In genomic region chr7:102874166-102874829, GRCh38 we compare ENCODE assay signal across 9 cellular contexts. TPM values are rescaled to one million over a fixed set of nuclear protein-coding genes. Genes with fewer than 3 reads are reported as not detected.
A peak's percentile ranks its signal among the peaks of the same experiment; 100 is the strongest.
DNase-seq lines count a peak whose midpoint lies in the region; ATAC-seq and TF ChIP-seq lines count a peak whose summit lies in the region.
"Had no signal": no experiment of that assay in that cellular context is flagged by ENCODE, and none has a peak within 500 bp of the region (broad histone marks: within the 10 kb centered on the region; RNA-seq: fewer than 3 reads in every experiment).

No MANE protein-coding gene starts in this region.

- TF ChIP-seq CTCF in OCI-LY3 (IDR thresholded peaks at IDR 0.05; ENCODE audit: low read depth, low read length) (no peak), fibroblast of the aortic adventitia (IDR thresholded peaks at IDR 0.05; ENCODE audit: insufficient read depth, low read length) (no peak), spleen (IDR thresholded peaks at IDR 0.05 in 8 of 11, conservative IDR thresholded peaks at IDR 0.05 in 3 of 11) (no peak)

- no peak for DNase-seq in activated T-cell treated with anti-CD3 and anti-CD28 coated beads, Interleukin-2, amount 50 U/mL, for 4 hours
- DNase-seq in activated T-cell treated with anti-CD3 and anti-CD28 coated beads for 4 hours (no peak), fibroblast of the aortic adventitia (ENCODE audit: low read depth) (peak; percentile 84), DMS153 treated with DMSO at 0.1 percent for 48 hours (lab: John Stamatoyannopoulos, UW; ENCODE audit: unreplicated experiment) (no peak), HUDEP-2 (lab: John Stamatoyannopoulos, UW; ENCODE audit: unreplicated experiment in 76 of 76) (no peak), spleen (no peak)

- H3K4me2 ChIP-seq in OCI-LY3 (ENCODE audit: low read length): peak overlapping the region; percentile 30

- H3K4me1 ChIP-seq in OCI-LY3 (ENCODE audit: low read length): peaks cover 12% of the 10 kb centered on the region
- no peaks in the 10 kb centered on the region for H3K4me1 ChIP-seq in spleen

- no peaks in the 10 kb centered on the region for H3K9me3 Mint-ChIP-seq in activated T-cell treated with anti-CD3 and anti-CD28 coated beads, Interleukin-2, amount 50 U/mL, for 4 hours

- H3K4me3 ChIP-seq in OCI-LY3 (ENCODE audit: low read length): no peak overlapping the region
- no peak overlapping the region for H3K4me3 ChIP-seq in fibroblast of the aortic adventitia (ENCODE audit: low read depth, low read length)
- no peak overlapping the region for H3K4me3 ChIP-seq in spleen

- H3K4me3 Mint-ChIP-seq in activated T-cell treated with anti-CD3 and anti-CD28 coated beads, Interleukin-2, amount 50 U/mL, for 4 hours: no peak overlapping the region
- H3K4me3 Mint-ChIP-seq: activated naive CD8-positive, alpha-beta T cell had no signal

- no peak overlapping the region for H2AFZ ChIP-seq in OCI-LY3 (ENCODE audit: low read depth, low read length)

- no peaks in the 10 kb centered on the region for H3K36me3 ChIP-seq in OCI-LY3 (replicated peaks; ENCODE audit: low read depth, low read length)
- H3K36me3 ChIP-seq in spleen: no peaks in the 10 kb centered on the region

- no peak overlapping the region for H3K9ac ChIP-seq in OCI-LY3 (ENCODE audit: low read length)

- 53 to 62% (median 59%) methylated on average over 5 of the region's 5 CpGs for WGBS in spleen, 5 donors

- H3K27me3 Mint-ChIP-seq in activated T-cell treated with anti-CD3 and anti-CD28 coated beads, Interleukin-2, amount 50 U/mL, for 4 hours (ENCODE audit: low read depth): no peaks in the 10 kb centered on the region
- H3K27me3 Mint-ChIP-seq: activated naive CD8-positive, alpha-beta T cell had no signal

- no peaks in the 10 kb centered on the region for H3K79me2 ChIP-seq in OCI-LY3 (ENCODE audit: low read length)

- TF ChIP-seq POLR2A in spleen (IDR thresholded peaks at IDR 0.05): no peak

- ATAC-seq in activated T-cell treated with anti-CD3 and anti-CD28 coated beads, Interleukin-2, amount 50 U/mL, for 4 hours: peak; percentile 72 to 74
- ATAC-seq in HG02642 (IDR thresholded peaks at IDR 0.05; ENCODE audit: poor library complexity, unreplicated experiment): peak; percentile 97

- H3K27ac ChIP-seq in OCI-LY3 (ENCODE audit: low read length) (no peak overlapping the region), spleen (peak overlapping the region in 1 of 8 donors; percentile 17)

- H3K9me3 ChIP-seq in OCI-LY3 (ENCODE audit: insufficient read depth, low read length) (no peaks in the 10 kb centered on the region), spleen (no peaks in the 10 kb centered on the region)

- no peaks in the 10 kb centered on the region for H4K20me1 ChIP-seq in OCI-LY3 (ENCODE audit: insufficient read depth, low read length)

- peaks cover 12% of the 10 kb centered on the region for H3K4me1 Mint-ChIP-seq in activated T-cell treated with anti-CD3 and anti-CD28 coated beads, Interleukin-2, amount 50 U/mL, for 4 hours (ENCODE audit: low read depth)

- H3K27me3 ChIP-seq in OCI-LY3 (ENCODE audit: low read depth, low read length) (0 out of 2 replicates have a peak, but pooled peaks cover 3% of the 10 kb centered on the region), spleen (replicated peaks in 1 of 7) (no peaks in the 10 kb centered on the region)

- peaks cover 8% of the 10 kb centered on the region for H3K36me3 Mint-ChIP-seq in activated T-cell treated with anti-CD3 and anti-CD28 coated beads, Interleukin-2, amount 50 U/mL, for 4 hours (ENCODE audit: insufficient read depth)

- intact Hi-C loops in spleen (cut with DNase I; ENCODE audit: low total_unique reads): no loop called here

RNA-seq across cellular contexts. Expression of gene LRRC17, which starts 38.5 kb away (rescaled TPM):
- total RNA-seq in activated T-cell treated with anti-CD3 and anti-CD28 coated beads, Interleukin-2, amount 50 U/mL, for 4 hours: under 1 TPM in 1 of 3 donors, not detected in 2; 0.14 TPM
- total RNA-seq in fibroblast of the aortic adventitia (ENCODE audit: low replicate concordance) (95.6 and 131 TPM in 2 replicates), spleen (1 to 10 TPM in 5 of 7 donors, under 1 TPM in 2; 0.54 to 3.1 (median 2.2) TPM)
- polyA plus RNA-seq in spleen: under 1 TPM; 0.70 to 1.00 (median 0.90) TPM

Comparison
In these comparisons a context has a peak if more than half of its experiments do, and no peak if none do; other contexts are left out.
1. RNA of gene LRRC17, which starts 38.5 kb away (total RNA-seq): 95.6 to 131 TPM in fibroblast of the aortic adventitia; 0.54 to 3.1 TPM in spleen and 0.14 TPM in activated T-cell treated with anti-CD3 and anti-CD28 coated beads, Interleukin-2, amount 50 U/mL, for 4 hours; every median in the first group is over 10 times any median in the second.